Comparison of ENCODE assay signal across 16 cellular contexts in genomic region chr4:153371835-153372234, GRCh38. TPM values are rescaled to one million over a fixed set of nuclear protein-coding genes. Genes with fewer than 3 reads are reported as not detected.
DNase-seq lines count a peak whose midpoint lies in the region; ATAC-seq lines count a peak whose summit lies in the region.
"Had no signal": no experiment of that assay in that cellular context is flagged by ENCODE, and none has a peak within 500 bp of the region (broad histone marks: within the 10 kb centered on the region; RNA-seq: fewer than 3 reads in every experiment).

No MANE protein-coding gene starts in this region.

- H3K4me3 Mint-ChIP-seq in activated T-cell treated with anti-CD3 and anti-CD28 coated beads, Interleukin-2, amount 50 U/mL, for 4 hours = no peak overlapping the region
- H3K4me3 Mint-ChIP-seq: CD14-positive monocyte; CD8-positive, alpha-beta T cell; H9 had no signal

- no peak for DNase-seq in activated CD4-positive, CD25-positive, alpha-beta regulatory T cell treated with anti-CD3 and anti-CD28 coated beads, Interleukin-2, amount 50 U/mL, for 72 hours
- no peak for DNase-seq in activated T-cell treated with anti-CD3 and anti-CD28 coated beads, Interleukin-2, amount 50 U/mL, for 4 hours
- DNase-seq in activated T-cell treated with anti-CD3 and anti-CD28 coated beads, Interleukin-2, amount 50 U/mL, for 1 hour = no peak
- DNase-seq in stimulated activated naive CD4-positive, alpha-beta T cell treated with Interleukin-2 at 50 U/mL for 16 hours (lab: John Stamatoyannopoulos, UW) = peak; percentile 7
- no peak for DNase-seq in stimulated activated naive CD4-positive, alpha-beta T cell (lab: John Stamatoyannopoulos, UW)
- DNase-seq in SK-N-DZ (ENCODE audit: low spot score) = no peak
- DNase-seq: CD8-positive, alpha-beta T cell; COR-L47; DMS153; DMS79 treated with DMSO at 0.1 percent for 48 hours; EL; GOT3; H9 had no signal

- ATAC-seq in activated CD4-positive, CD25-positive, alpha-beta regulatory T cell treated with anti-CD3 and anti-CD28 coated beads, Interleukin-2, amount 50 U/mL, for 24 hours = peak; percentile 60 to 84
- ATAC-seq in activated T-cell treated with anti-CD3 and anti-CD28 coated beads, Interleukin-2, amount 50 U/mL, for 4 hours = peak; percentile 40 to 74
- no peak for ATAC-seq in HG03108 (IDR thresholded peaks at IDR 0.05; ENCODE audit: unreplicated experiment)
- ATAC-seq: CD8-positive, alpha-beta T cell had no signal

- H3K36me3 Mint-ChIP-seq in activated T-cell treated with anti-CD3 and anti-CD28 coated beads, Interleukin-2, amount 50 U/mL, for 4 hours (ENCODE audit: insufficient read depth) = peaks cover 3% of the 10 kb centered on the region

- no peaks in the 10 kb centered on the region for H3K27me3 Mint-ChIP-seq in activated T-cell treated with anti-CD3 and anti-CD28 coated beads, Interleukin-2, amount 50 U/mL, for 4 hours (ENCODE audit: low read depth)

- peaks cover 7% of the 10 kb centered on the region for H3K9me3 Mint-ChIP-seq in activated T-cell treated with anti-CD3 and anti-CD28 coated beads, Interleukin-2, amount 50 U/mL, for 4 hours

- H3K4me1 Mint-ChIP-seq in activated T-cell treated with anti-CD3 and anti-CD28 coated beads, Interleukin-2, amount 50 U/mL, for 4 hours (ENCODE audit: low read depth) = peaks cover 9% of the 10 kb centered on the region
- H3K4me1 Mint-ChIP-seq: CD14-positive monocyte, H9 had no signal

RNA-seq across cellular contexts. Expression of gene MND1, which starts 27.3 kb away (rescaled TPM):
- total RNA-seq in activated T-cell treated with anti-CD3 and anti-CD28 coated beads, Interleukin-2, amount 50 U/mL, for 4 hours = 1 to 10 TPM; 5.2 to 9.6 (median 6.9) TPM
- polyA plus RNA-seq in SK-N-DZ (2014; cell fraction: cytosol; rRNA removed) = 35.5 and 36.3 TPM in 2 replicates
- polyA plus RNA-seq in SK-N-DZ (2014; cell fraction: nucleus; rRNA removed) = 19.1 and 24.2 TPM in 2 replicates
- total RNA-seq: CD8-positive, alpha-beta T cell had no signal
- polyA plus RNA-seq: CD14-positive monocyte had no signal
